Comparison of ENCODE assay signal across 8 cellular contexts in genomic region chr12:4871514-4871913, GRCh38. TPM values are rescaled to one million over a fixed set of nuclear protein-coding genes. Genes with fewer than 3 reads are reported as not detected.
"Had no signal": no experiment of that assay in that cellular context is flagged by ENCODE, and none has a peak within 500 bp of the region (broad histone marks: within the 10 kb centered on the region; RNA-seq: fewer than 3 reads in every experiment).

No MANE protein-coding gene starts in this region.

- DNase-seq: IMR-90, KBM-7 had no signal

- H3K4me3 ChIP-seq: K562 had no signal

- H3K27ac ChIP-seq: HL-60 had no signal

RNA-seq across cellular contexts. Expression of gene KCNA1, which starts 38.2 kb away (rescaled TPM):
- total RNA-seq: HepG2, HT-29, HT1080, IMR-90, K562 had no signal
- polyA plus RNA-seq: HepG2, IgD-negative memory B cell, IMR-90, K562 had no signal
